Comparison of ENCODE assay signal across 8 cellular contexts in the genomic region with DNA sequence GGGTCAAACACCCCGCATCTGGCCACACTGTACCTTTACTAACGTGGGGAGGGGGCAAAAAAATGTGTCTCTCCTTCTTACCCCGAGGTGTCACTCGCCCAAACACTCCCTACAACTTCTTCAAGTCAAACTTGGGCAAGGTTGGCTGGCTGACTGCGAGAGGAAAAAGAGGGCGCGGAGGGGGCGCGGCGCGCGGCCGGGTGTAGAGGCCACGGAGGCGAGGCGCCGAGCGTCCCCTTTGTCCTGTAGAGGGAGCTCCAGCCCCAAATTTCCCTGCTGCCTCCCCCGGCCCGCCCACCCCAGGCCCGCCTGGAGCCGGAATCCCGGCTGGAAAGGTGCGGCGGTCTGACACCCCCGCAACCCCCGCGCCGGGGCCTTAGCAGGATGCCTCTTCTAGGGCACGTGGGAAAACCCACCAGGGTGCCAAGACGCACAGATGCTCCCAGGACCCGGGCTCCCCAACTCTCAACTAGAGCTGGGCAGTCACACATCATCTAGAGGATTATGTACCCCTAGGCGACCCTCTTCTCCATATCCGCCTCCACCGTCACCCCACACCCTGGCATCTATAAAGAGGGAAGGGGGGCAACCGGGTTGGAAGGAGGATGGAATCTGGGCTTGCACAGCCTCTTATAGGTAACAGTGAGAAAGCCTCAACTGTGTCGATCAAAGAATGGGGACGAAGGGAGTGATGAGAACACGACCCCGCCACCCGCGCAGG. TPM values are rescaled to one million over a fixed set of nuclear protein-coding genes. Genes with fewer than 3 reads are reported as not detected.
DNase-seq lines count a peak whose midpoint lies in the region; ATAC-seq, FAIRE-seq and TF ChIP-seq lines count a peak whose summit lies in the region.

No MANE protein-coding gene starts in this region.

- no peak for FAIRE-seq in H54 (lab: Jason Lieb, UNC)

- no peak overlapping the region for H3K4me3 ChIP-seq in MG63

- DNase-seq in DMS53 treated with DMSO at 0.1 percent for 48 hours (lab: John Stamatoyannopoulos, UW; ENCODE audit: unreplicated experiment): peak; percentile 5
- DNase-seq in MG63: peak; percentile 33
- peak; percentile 80 for DNase-seq in endothelial cell (ENCODE audit: low spot score)
- no peak for DNase-seq in ureter (ENCODE audit: low spot score)
- DNase-seq in H54 (ENCODE audit: insufficient read length, low spot score): no peak
- DNase-seq in HEK293T (ENCODE audit: extremely low spot score): no peak

- no peak overlapping the region for H3K27ac Mint-ChIP-seq in endothelial cell (ENCODE audit: unreplicated experiment)
- H3K27ac Mint-ChIP-seq in nephron: no peak overlapping the region

- H3K36me3 ChIP-seq in MG63: peaks cover 37% of the 10 kb centered on the region

- POLR2A ChIA-PET in HEK293T (lab: Yijun Ruan, JAX): no interaction called here

- H3K36me3 Mint-ChIP-seq in endothelial cell (ENCODE audit: low read depth, unreplicated experiment) (peaks cover 25% of the 10 kb centered on the region), nephron (ENCODE audit: low read depth) (peaks cover 21% of the 10 kb centered on the region)

- no peak for ATAC-seq in GM21825 (IDR thresholded peaks at IDR 0.05; ENCODE audit: unreplicated experiment)

- CTCF ChIA-PET in HEK293T (lab: Yijun Ruan, JAX): interaction anchor here (0.5 kb wide), 1 partner anchor 9 kb away, joined by 3 read pairs; no protein-coding TSS in a partner anchor

- H3K4me1 Mint-ChIP-seq in endothelial cell (ENCODE audit: unreplicated experiment) (peaks cover 40% of the 10 kb centered on the region), nephron (peaks cover 21% of the 10 kb centered on the region)

- TF ChIP-seq POLR2A in H54 (IDR thresholded peaks at IDR 0.05; ENCODE audit: low read depth, low read length): no peak

- TF ChIP-seq CTCF in endothelial cell (IDR thresholded peaks at IDR 0.05; ENCODE audit: unreplicated experiment) (peak; percentile 78), nephron (IDR thresholded peaks at IDR 0.05; ENCODE audit: unreplicated experiment in 3 of 3) (peak; percentile 73 to 79 (median 76))

- peak overlapping the region; percentile 96 for H3K4me3 Mint-ChIP-seq in endothelial cell (ENCODE audit: unreplicated experiment)
- H3K4me3 Mint-ChIP-seq in nephron: peak overlapping the region; percentile 79 to 98 (median 80)

- H3K9me3 ChIP-seq in MG63: no peaks in the 10 kb centered on the region

- no peaks in the 10 kb centered on the region for H3K9me3 Mint-ChIP-seq in endothelial cell (ENCODE audit: unreplicated experiment)
- H3K9me3 Mint-ChIP-seq in nephron: no peaks in the 10 kb centered on the region

- H3K27me3 ChIP-seq in MG63: no peaks in the 10 kb centered on the region

- H3K27me3 Mint-ChIP-seq in endothelial cell (ENCODE audit: unreplicated experiment) (peaks cover 22% of the 10 kb centered on the region), nephron (ENCODE audit: low read depth) (peaks cover 93% of the 10 kb centered on the region)

TF ChIP-seq in HEK293T, 16 proteins besides CTCF, POLR2A, EP300 and RAD21:
- TF ChIP-seq FOXM1 (IDR thresholded peaks at IDR 0.05; ENCODE audit: borderline replicate concordance): no peak
- no peak for TF ChIP-seq ZNF384 (IDR thresholded peaks at IDR 0.05)

RNA-seq across cellular contexts. Expression of a gene that starts 4.2 kb away (rescaled TPM):
- 24.3 and 28.8 TPM in 2 replicates for total RNA-seq in MG63 (2014; rRNA removed; shearing (Covaris generic); ENCODE audit: low replicate concordance)
- total RNA-seq in endothelial cell (ENCODE audit: unreplicated experiment) (30.5 TPM), ureter (10.9 TPM)

Comparison
In these comparisons a context has a peak if more than half of its experiments do, and no peak if none do; other contexts are left out.
1. DNase-seq: peak in DMS53 treated with DMSO at 0.1 percent for 48 hours (single experiment), MG63 (single experiment) and endothelial cell (single experiment); none in ureter (single experiment), H54 (single experiment) and HEK293T (single experiment).